ENCODE assay signal across 4 cellular contexts in genomic region chr1:72745413-72745812, GRCh38.
"Had no signal": no experiment of that assay in that cellular context is flagged by ENCODE, and none has a peak within 500 bp of the region (broad histone marks: within the 10 kb centered on the region; RNA-seq: fewer than 3 reads in every experiment).

No MANE protein-coding gene starts in this region.

- H3K9ac ChIP-seq: KMS-11 had no signal

- H3K4me3 ChIP-seq: K562 had no signal

- ATAC-seq: HepG2, K562 had no signal

- H3K4me2 ChIP-seq: KMS-11 had no signal

- H3K27ac ChIP-seq: HL-60, KMS-11 had no signal
